ENCODE assay signal across 11 cellular contexts in the genomic region with DNA sequence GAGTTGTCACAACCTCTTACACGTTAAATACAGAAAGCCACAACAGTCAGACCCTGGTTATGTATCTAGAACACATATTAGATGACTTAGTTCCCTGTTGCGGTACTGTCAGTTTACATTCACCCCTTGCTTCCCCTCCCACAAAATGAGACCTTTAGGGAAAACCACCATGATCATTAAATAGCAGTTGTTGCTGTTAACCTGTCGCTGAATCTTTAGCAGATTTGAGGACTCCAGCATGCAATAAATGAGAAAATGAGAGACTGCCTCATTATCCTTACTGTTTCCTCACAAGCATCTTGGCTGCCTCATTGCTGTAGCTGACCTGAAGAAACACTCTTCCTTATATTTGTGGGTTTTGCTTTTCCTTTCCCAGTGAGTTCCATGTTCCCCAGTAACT.
"Had no signal": no experiment of that assay in that cellular context is flagged by ENCODE, and none has a peak within 500 bp of the region (broad histone marks: within the 10 kb centered on the region; RNA-seq: fewer than 3 reads in every experiment).

No MANE protein-coding gene starts in this region.

- H3K27ac ChIP-seq: GM23248 had no signal

- FAIRE-seq: H1, H54 had no signal

- H3K36me3 ChIP-seq: HAP-1 had no signal

- H3K9ac ChIP-seq: GM23248 had no signal

- H2AFZ ChIP-seq: GM23248, GM23338 had no signal

- H3K27ac Mint-ChIP-seq: GM23338, H9, HFFc6 had no signal

- DNase-seq: GM23248, GOT3, H7, H9, HCEC 1CT, HFFc6 had no signal

- H3K4me3 Mint-ChIP-seq: GM23338, H9, HFFc6 had no signal

- H3K9me3 ChIP-seq: HAP-1 had no signal

- ATAC-seq: GM23338, HCT116 had no signal

- H3K4me3 ChIP-seq: GM23248, GM23338, HAP-1 had no signal

- H3K9me3 Mint-ChIP-seq: HFFc6 had no signal
